ENCODE assay signal across 24 cellular contexts in the genomic region with DNA sequence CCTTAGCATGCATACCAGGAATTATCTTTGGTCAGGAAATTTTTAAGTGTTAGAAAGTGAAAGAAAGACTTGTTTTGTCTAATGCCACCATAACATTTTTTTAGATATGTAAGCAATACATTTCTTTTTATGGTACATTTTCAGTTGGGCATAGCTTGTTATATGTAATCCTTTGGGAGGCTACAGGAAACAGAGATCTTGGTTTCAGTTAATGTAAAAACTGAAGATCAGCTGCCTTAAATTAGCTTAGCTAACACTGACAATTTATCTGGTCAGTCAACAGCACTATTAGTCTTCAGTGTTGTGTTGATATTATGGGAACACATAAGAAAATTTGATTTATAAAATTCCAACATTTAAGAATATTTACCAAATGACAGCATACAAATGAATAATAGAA.
DNase-seq lines count a peak whose midpoint lies in the region; ATAC-seq and TF ChIP-seq lines count a peak whose summit lies in the region.
"Had no signal": no experiment of that assay in that cellular context is flagged by ENCODE, and none has a peak within 500 bp of the region (broad histone marks: within the 10 kb centered on the region; RNA-seq: fewer than 3 reads in every experiment).

No MANE protein-coding gene starts in this region.

- H4K20me1 ChIP-seq in BLaER1: no peaks in the 10 kb centered on the region

- no peak for TF ChIP-seq POLR2A in adrenal gland (IDR thresholded peaks at IDR 0.05)

- ATAC-seq in GM19463 (IDR thresholded peaks at IDR 0.05; ENCODE audit: unreplicated experiment): peak; percentile 71
- ATAC-seq in HG03064 (IDR thresholded peaks at IDR 0.05; ENCODE audit: low read depth, unreplicated experiment): peak; percentile 48
- ATAC-seq: CD8-positive, alpha-beta T cell; HepG2; K562 had no signal

- H3K4me1 ChIP-seq in BLaER1 (peaks cover 28% of the 10 kb centered on the region; the same call in 1 of the 2 replicates), adrenal gland (replicated peaks in 1 of 2) (no peaks in the 10 kb centered on the region)

- H3K4me3 ChIP-seq in BLaER1 (peak overlapping the region; percentile 41; the same call in 1 of the 2 replicates), adrenal gland (no peak overlapping the region)
- H3K4me3 ChIP-seq: K562 had no signal

- peak overlapping the region; percentile 42; the same call in 1 of the 2 replicates for H3K9ac ChIP-seq in BLaER1
- H3K9ac ChIP-seq: SK-N-SH had no signal

- in situ Hi-C loops in GM13977 (cut with MboI; ENCODE audit: low pct_unique_long_range_greater_than_20kb, low sequenced_read_pairs, unreplicated experiment): no loop called here

- peak overlapping the region; percentile 63 for H3K4me2 ChIP-seq in BLaER1
- H3K4me2 ChIP-seq: SK-N-SH had no signal

- no peaks in the 10 kb centered on the region for H3K27me3 ChIP-seq in BLaER1
- H3K27me3 ChIP-seq in adrenal gland: no peaks in the 10 kb centered on the region

- intact Hi-C loops in adrenal gland (cut with DNase I): loop anchor here in 1 of 2 donors (10.0 kb wide), 1 partner anchor 89 kb away; a partner anchor contains a TSS

- H3K36me3 ChIP-seq in BLaER1 (peaks cover 37% of the 10 kb centered on the region), adrenal gland (replicated peaks in 1 of 2) (peaks cover 0 to 24% of the 10 kb centered on the region in 2 donors)

- TF ChIP-seq CTCF in GM13977 (IDR thresholded peaks at IDR 0.05; ENCODE audit: extremely low read depth, insufficient read depth, missing control alignments) (no peak), adrenal gland (IDR thresholded peaks at IDR 0.05) (no peak)

- DNase-seq in epidermal melanocyte (ENCODE audit: insufficient read length, low spot score) (peak; percentile 20), GM13977 (ENCODE audit: low spot score) (no peak), adrenal gland (no peak), NCI-H1048 (lab: John Stamatoyannopoulos, UW) (no peak)
- DNase-seq in stimulated activated naive CD4-positive, alpha-beta T cell treated with Interleukin-2 at 50 U/mL for 16 hours (lab: John Stamatoyannopoulos, UW): no peak
- DNase-seq: ACHN; C1 segment of cervical spinal cord; CD8-positive, alpha-beta T cell; DMS79; NCI-H1105; NCI-H146; NCI-H2029 treated with DMSO at 0.1 percent for 48 hours; NCI-H510A treated with DMSO at 0.1 percent for 48 hours; NCI-H748 treated with DMSO at 0.1 percent for 48 hours; SHP77 treated with DMSO at 0.1 percent for 48 hours; SK-N-SH had no signal

- H3K9me3 ChIP-seq in BLaER1: peaks cover 14% of the 10 kb centered on the region
- no peaks in the 10 kb centered on the region for H3K9me3 ChIP-seq in adrenal gland (replicated peaks in 1 of 3)
- H3K9me3 ChIP-seq: SK-N-SH had no signal

- H3K27ac ChIP-seq in BLaER1 (peak overlapping the region; percentile 71), adrenal gland (no peak overlapping the region)
- H3K27ac ChIP-seq: 22Rv1, HL-60, RWPE1 had no signal
